Comparison of ENCODE assay signal across 16 cellular contexts in the genomic region with DNA sequence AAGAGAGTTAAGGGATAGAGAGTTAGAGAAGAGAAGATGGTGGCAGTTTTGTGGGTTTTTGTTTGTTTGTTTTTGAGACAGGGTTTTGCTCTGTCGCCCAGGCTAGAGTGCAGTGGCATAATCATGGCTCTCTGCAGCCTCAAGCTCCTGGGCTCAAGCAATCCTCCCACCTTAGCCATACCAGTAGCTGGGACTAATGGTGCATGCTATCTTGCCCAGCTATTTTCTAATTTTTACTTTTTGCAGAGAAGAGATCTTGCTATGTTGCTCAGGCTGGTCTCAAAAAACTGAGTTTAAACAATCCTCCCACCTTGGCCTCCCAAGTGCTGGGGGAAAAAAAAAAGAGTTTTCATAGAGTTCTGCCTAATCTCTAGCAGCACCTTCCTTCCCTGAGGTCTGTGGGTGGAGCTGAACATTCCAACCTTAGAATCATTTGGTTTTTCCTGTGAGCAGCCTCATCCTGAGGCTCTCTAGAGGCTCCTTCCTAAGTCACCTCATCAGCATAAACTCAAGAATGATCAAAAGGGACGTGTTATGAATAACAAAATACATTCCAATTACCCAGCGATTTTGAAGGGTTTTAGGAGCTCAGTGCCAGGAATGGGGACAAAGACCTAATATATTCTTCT.
A peak's percentile ranks its signal among the peaks of the same experiment; 100 is the strongest.
DNase-seq lines count a peak whose midpoint lies in the region; ATAC-seq and TF ChIP-seq lines count a peak whose summit lies in the region.
"Had no signal": no experiment of that assay in that cellular context is flagged by ENCODE, and none has a peak within 500 bp of the region (broad histone marks: within the 10 kb centered on the region; RNA-seq: fewer than 3 reads in every experiment).

No MANE protein-coding gene starts in this region.

- H3K27me3 Mint-ChIP-seq in GM23338 (ENCODE audit: insufficient read depth, low read depth, poor library complexity) = peaks cover 36% of the 10 kb centered on the region
- no peaks in the 10 kb centered on the region for H3K27me3 Mint-ChIP-seq in activated naive CD8-positive, alpha-beta T cell treated with anti-CD3 and anti-CD28 coated beads for 36 hours

- H2BK120ac ChIP-seq in mesendoderm (ENCODE audit: low read depth, low read length) (no peak overlapping the region), neuronal stem cell (ENCODE audit: low read depth, low read length) (no peak overlapping the region)

- H2BK5ac ChIP-seq in mesendoderm (ENCODE audit: low read length) (no peak overlapping the region), neuronal stem cell (ENCODE audit: low read length) (no peak overlapping the region)

- DNase-seq in GM23338 (ENCODE audit: low spot score) (peak; percentile 56), astrocyte of the hippocampus (ENCODE audit: low read depth, low spot score) (peak; percentile 26), mesendoderm (peak; percentile 75), sigmoid colon (no peak), NCI-H2227 (lab: John Stamatoyannopoulos, UW; ENCODE audit: unreplicated experiment) (no peak), neuronal stem cell (ENCODE audit: low spot score) (no peak), dorsolateral prefrontal cortex (no peak)
- DNase-seq in activated naive CD8-positive, alpha-beta T cell treated with anti-CD3 and anti-CD28 coated beads for 36 hours = no peak
- DNase-seq: COR-L47, DMS153, NCI-H1105 treated with DMSO at 0.1 percent for 48 hours, NCI-H2107, NCI-H345, OCI-M1, SHP77 treated with DMSO at 0.1 percent for 48 hours had no signal

- no peaks in the 10 kb centered on the region for H4K20me1 ChIP-seq in GM23338 (replicated peaks; ENCODE audit: insufficient read depth)

- peaks cover 32% of the 10 kb centered on the region for H3K4me1 Mint-ChIP-seq in GM23338
- no peaks in the 10 kb centered on the region for H3K4me1 Mint-ChIP-seq in activated naive CD8-positive, alpha-beta T cell treated with anti-CD3 and anti-CD28 coated beads for 36 hours

- H3K9me3 ChIP-seq in sigmoid colon = no peaks in the 10 kb centered on the region
- no peaks in the 10 kb centered on the region for H3K9me3 ChIP-seq in neuronal stem cell (replicated peaks in 1 of 2; ENCODE audit: control insufficient read depth in 2 of 2, insufficient read depth in 1 of 2, low read depth in 1 of 2, low read length in 2 of 2)

- no peaks in the 10 kb centered on the region for H3K79me1 ChIP-seq in mesendoderm (ENCODE audit: low read length)
- H3K79me1 ChIP-seq in neuronal stem cell (ENCODE audit: low read depth, low read length) = no peaks in the 10 kb centered on the region

- no peak overlapping the region for H4K5ac ChIP-seq in mesendoderm (ENCODE audit: low read length)

- no peak for TF ChIP-seq EP300 in sigmoid colon (IDR thresholded peaks at IDR 0.05)

- no peak overlapping the region for H3K4me2 ChIP-seq in GM23338
- H3K4me2 ChIP-seq in mesendoderm (ENCODE audit: low read length) = no peak overlapping the region
- H3K4me2 ChIP-seq in neuronal stem cell (ENCODE audit: insufficient read depth, low read length, poor library complexity, severe bottlenecking) = no peak overlapping the region

- no peak overlapping the region for H3K9ac ChIP-seq in mesendoderm (ENCODE audit: low read length)
- no peak overlapping the region for H3K9ac ChIP-seq in neuronal stem cell (ENCODE audit: low read depth, low read length, poor library complexity)

- no peak overlapping the region for H3K56ac ChIP-seq in mesendoderm (ENCODE audit: low read length)

- no peak overlapping the region for H3K27ac Mint-ChIP-seq in GM23338
- no peak overlapping the region for H3K27ac Mint-ChIP-seq in activated naive CD8-positive, alpha-beta T cell treated with anti-CD3 and anti-CD28 coated beads for 36 hours

- WGBS in mesendoderm (ENCODE audit: extremely low coverage, insufficient coverage, low lambda C conversion rate) = no CpG with 5 or more reads among the region's 3 CpGs
- 71 to 73% methylated on average over 3 of the region's 3 CpGs for WGBS in sigmoid colon, 2 donors
- WGBS in neuronal stem cell (ENCODE audit: extremely low coverage in 2 of 2, insufficient read length in 2 of 2, insufficient replicate concordance in 1 of 2), 2 donors = no CpG with 5 or more reads among the region's 3 CpGs

- no peak overlapping the region for H3K27ac ChIP-seq in GM23338 (ENCODE audit: low read depth)
- H3K27ac ChIP-seq in mesendoderm (ENCODE audit: low read depth, low read length) = no peak overlapping the region
- H3K27ac ChIP-seq in sigmoid colon = peak overlapping the region in 3 of 4 donors; percentile 53 to 76 (median 60)
- H3K27ac ChIP-seq in neuronal stem cell (replicated peaks; ENCODE audit: low read length) = no peak overlapping the region
- peak overlapping the region in 2 of 59 donors; percentile 16 to 22 for H3K27ac ChIP-seq in dorsolateral prefrontal cortex

- H3K18ac ChIP-seq in mesendoderm (ENCODE audit: low read length) (peak overlapping the region; percentile 6), neuronal stem cell (ENCODE audit: low read length) (no peak overlapping the region)

- no peaks in the 10 kb centered on the region for H3K9me2 ChIP-seq in GM23338 (ENCODE audit: insufficient read depth)

- TF ChIP-seq CTCF in GM23338 (conservative IDR thresholded peaks at IDR 0.05; ENCODE audit: low read depth in 2 of 2) (no peak), sigmoid colon (IDR thresholded peaks at IDR 0.05) (no peak), dorsolateral prefrontal cortex (IDR thresholded peaks at IDR 0.05 in 54 of 56, conservative IDR thresholded peaks at IDR 0.05 in 2 of 56; ENCODE audit: low read depth in 1 of 56, partially characterized antibody in 56 of 56) (no peak)

- H3K79me2 ChIP-seq in GM23338 (replicated peaks; ENCODE audit: insufficient read depth) = no peaks in the 10 kb centered on the region
- H3K79me2 ChIP-seq in mesendoderm (ENCODE audit: control insufficient read depth, insufficient read depth, low read length) = no peaks in the 10 kb centered on the region

- ATAC-seq in GM23338 = peak; percentile 49
- ATAC-seq: HCT116 had no signal

- TF ChIP-seq POLR2A in sigmoid colon (IDR thresholded peaks at IDR 0.05) = no peak

- H4K91ac ChIP-seq in neuronal stem cell (ENCODE audit: low read depth, low read length, poor library complexity) = no peak overlapping the region

- H3K4me3 Mint-ChIP-seq in GM23338 = no peak overlapping the region
- H3K4me3 Mint-ChIP-seq in activated naive CD8-positive, alpha-beta T cell treated with anti-CD3 and anti-CD28 coated beads for 36 hours = no peak overlapping the region

- H2BK15ac ChIP-seq in mesendoderm (replicated peaks; ENCODE audit: low read depth) (no peak overlapping the region), neuronal stem cell (ENCODE audit: low read length) (no peak overlapping the region)

- H3K27me3 ChIP-seq in GM23338 (ENCODE audit: insufficient read depth) (peaks cover 45% of the 10 kb centered on the region), mesendoderm (ENCODE audit: insufficient read depth, low read length, poor library complexity) (no peaks in the 10 kb centered on the region), sigmoid colon (no peaks in the 10 kb centered on the region), neuronal stem cell (ENCODE audit: control insufficient read depth in 3 of 3, insufficient read depth in 3 of 3, low read depth in 1 of 3, low read length in 3 of 3) (no peaks in the 10 kb centered on the region), dorsolateral prefrontal cortex (no peaks in the 10 kb centered on the region)

- no peaks in the 10 kb centered on the region for H3K9me3 Mint-ChIP-seq in GM23338
- peaks cover 1% of the 10 kb centered on the region for H3K9me3 Mint-ChIP-seq in activated naive CD8-positive, alpha-beta T cell treated with anti-CD3 and anti-CD28 coated beads for 36 hours

- no peak overlapping the region for H2AK5ac ChIP-seq in mesendoderm (ENCODE audit: low read length)
- no peak overlapping the region for H2AK5ac ChIP-seq in neuronal stem cell (ENCODE audit: low read depth, low read length)

- no peak overlapping the region for H4K8ac ChIP-seq in mesendoderm (ENCODE audit: low read depth, low read length)
- no peak overlapping the region for H4K8ac ChIP-seq in neuronal stem cell (ENCODE audit: low read depth, low read length)

- H3K36me3 Mint-ChIP-seq in GM23338 (ENCODE audit: low read depth) = no peaks in the 10 kb centered on the region
- no peaks in the 10 kb centered on the region for H3K36me3 Mint-ChIP-seq in activated naive CD8-positive, alpha-beta T cell treated with anti-CD3 and anti-CD28 coated beads for 36 hours

- no peak overlapping the region for H2BK12ac ChIP-seq in neuronal stem cell (ENCODE audit: low read length)

- no peaks in the 10 kb centered on the region for H3K36me3 ChIP-seq in GM23338 (ENCODE audit: insufficient read depth)
- H3K36me3 ChIP-seq in mesendoderm (ENCODE audit: control insufficient read depth, insufficient read depth, low read length) = no peaks in the 10 kb centered on the region
- no peaks in the 10 kb centered on the region for H3K36me3 ChIP-seq in sigmoid colon
- no peaks in the 10 kb centered on the region for H3K36me3 ChIP-seq in neuronal stem cell (replicated peaks in 1 of 2; ENCODE audit: control insufficient read depth in 2 of 2, insufficient read depth in 2 of 2, low read length in 2 of 2)

- H3K4ac ChIP-seq in mesendoderm (ENCODE audit: low read depth, low read length) = no peak overlapping the region
- no peak overlapping the region for H3K4ac ChIP-seq in neuronal stem cell (ENCODE audit: low read length)

- no peak overlapping the region for H3K4me3 ChIP-seq in GM23338
- no peak overlapping the region for H3K4me3 ChIP-seq in mesendoderm (ENCODE audit: low read length)
- no peak overlapping the region for H3K4me3 ChIP-seq in sigmoid colon
- H3K4me3 ChIP-seq in neuronal stem cell (ENCODE audit: low read length in 2 of 2) = no peak overlapping the region
- no peak overlapping the region for H3K4me3 ChIP-seq in dorsolateral prefrontal cortex

- H3K23ac ChIP-seq in mesendoderm (ENCODE audit: low read length) (no peak overlapping the region), neuronal stem cell (ENCODE audit: low read depth, low read length, poor library complexity) (no peak overlapping the region)

- H3K4me1 ChIP-seq in GM23338 (ENCODE audit: insufficient read depth) = peaks cover 19% of the 10 kb centered on the region
- H3K4me1 ChIP-seq in mesendoderm (ENCODE audit: control insufficient read depth, low read depth, low read length) = peaks cover 9% of the 10 kb centered on the region
- H3K4me1 ChIP-seq in sigmoid colon = peaks cover 0 to 37% (median 29%) of the 10 kb centered on the region in 4 donors
- peaks cover 1 to 12% of the 10 kb centered on the region in 2 donors for H3K4me1 ChIP-seq in neuronal stem cell (ENCODE audit: control insufficient read depth in 2 of 2, insufficient read depth in 1 of 2, low read depth in 1 of 2, low read length in 2 of 2)

- intact Hi-C loops in sigmoid colon (cut with DNase I) = no loop called here
- intact Hi-C loops in dorsolateral prefrontal cortex (cut with DNase I) = no loop called here

- no peak overlapping the region for H3K14ac ChIP-seq in neuronal stem cell (ENCODE audit: low read length)

- H2AFZ ChIP-seq in GM23338 = no peak overlapping the region
- no peak overlapping the region for H2AFZ ChIP-seq in neuronal stem cell (ENCODE audit: low read length)

- no peaks in the 10 kb centered on the region for H3F3A ChIP-seq in GM23338 (replicated peaks; ENCODE audit: low read depth)

TF ChIP-seq in GM23338, 12 proteins besides CTCF, POLR2A, EP300 and RAD21 (continues in another document):
- TF ChIP-seq ZNF331 (CRISPR knock-in tag; IDR thresholded peaks at IDR 0.05; ENCODE audit: low read depth) = no peak

Comparison
In these comparisons a context has a peak if more than half of its experiments do, and no peak if none do; other contexts are left out.
1. DNase-seq: peak in GM23338 (single experiment), astrocyte of the hippocampus (single experiment) and mesendoderm (single experiment); none in sigmoid colon (single experiment), activated naive CD8-positive, alpha-beta T cell treated with anti-CD3 and anti-CD28 coated beads for 36 hours (single experiment), NCI-H2227 (single experiment), neuronal stem cell (single experiment) and dorsolateral prefrontal cortex (0 of 10).
2. H3K27ac ChIP-seq: peak in sigmoid colon (3 of 4); none in GM23338 (single experiment), mesendoderm (single experiment) and neuronal stem cell (single experiment).